ENCODE assay signal across 27 cellular contexts in the genomic region with DNA sequence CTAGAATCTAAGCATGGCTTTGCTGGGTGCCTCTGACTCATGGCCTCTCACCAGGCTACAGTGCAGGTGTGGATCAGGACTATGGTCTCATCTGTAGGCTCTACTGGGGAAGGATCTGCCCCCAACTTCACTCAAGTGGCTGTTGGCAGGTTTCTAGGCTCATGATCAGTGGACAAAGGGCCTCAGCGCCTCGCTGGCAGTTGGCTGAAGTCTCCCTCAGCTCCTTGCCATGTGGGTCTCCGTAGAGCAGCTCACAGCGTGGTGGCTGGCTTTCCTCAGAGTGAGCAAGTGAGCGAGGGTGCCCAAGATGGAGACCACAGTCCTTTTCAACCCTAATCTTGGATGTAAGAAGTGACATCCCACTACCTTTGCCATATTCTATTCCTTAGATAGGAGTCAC.
"Had no signal": no experiment of that assay in that cellular context is flagged by ENCODE, and none has a peak within 500 bp of the region (broad histone marks: within the 10 kb centered on the region; RNA-seq: fewer than 3 reads in every experiment).

No MANE protein-coding gene starts in this region.

- H3K9me3 Mint-ChIP-seq: activated CD8-positive, alpha-beta T cell treated with anti-CD3 and anti-CD28 coated beads for 36 hours; activated naive CD4-positive, alpha-beta T cell treated with anti-CD3 and anti-CD28 coated beads for 36 hours; activated naive CD4-positive, alpha-beta T cell treated with anti-CD3 and anti-CD28 coated beads, Interleukin-2, amount 50 U/mL, for 72 hours; activated naive CD8-positive, alpha-beta T cell treated with anti-CD3 and anti-CD28 coated beads, Interleukin-2, amount 10 ng/mL, durations not matched to agents 7 days and 5 days; activated T-cell treated with anti-CD3 and anti-CD28 coated beads, Interleukin-2, amount 50 U/mL, for 4 hours; activated T-helper 2 cell treated with anti-CD3 and anti-CD28 coated beads, Interferon-gamma antibody, Interleukin-2, Interleukin-4, amounts not matched to agents 10 μg/mL and 5 μg/mL and 100 μg/mL, durations not matched to agents 14 hours and 24 hours and 36 hours; brain had no signal

- H3K27ac Mint-ChIP-seq: activated CD4-positive, alpha-beta T cell treated with anti-CD3 and anti-CD28 coated beads for 36 hours; activated CD8-positive, alpha-beta T cell treated with anti-CD3 and anti-CD28 coated beads for 36 hours; activated naive CD4-positive, alpha-beta T cell treated with anti-CD3 and anti-CD28 coated beads for 36 hours; activated naive CD4-positive, alpha-beta T cell treated with anti-CD3 and anti-CD28 coated beads, Interleukin-2, amount 50 U/mL, for 72 hours; activated naive CD8-positive, alpha-beta T cell treated with anti-CD3 and anti-CD28 coated beads, Interleukin-2, amount 10 ng/mL, durations not matched to agents 7 days and 5 days; activated T-helper 2 cell treated with anti-CD3 and anti-CD28 coated beads, Interferon-gamma antibody, Interleukin-2, Interleukin-4, amounts not matched to agents 10 μg/mL and 5 μg/mL and 100 μg/mL, durations not matched to agents 14 hours and 24 hours and 36 hours had no signal

- H3K4me1 ChIP-seq: ascending aorta, breast epithelium, colonic mucosa had no signal

- H3K4me3 Mint-ChIP-seq: activated CD4-positive, alpha-beta T cell treated with anti-CD3 and anti-CD28 coated beads for 36 hours; activated CD8-positive, alpha-beta T cell treated with anti-CD3 and anti-CD28 coated beads for 36 hours; activated naive CD4-positive, alpha-beta T cell treated with anti-CD3 and anti-CD28 coated beads for 36 hours; activated naive CD8-positive, alpha-beta T cell treated with anti-CD3 and anti-CD28 coated beads, Interleukin-2, amount 10 ng/mL, durations not matched to agents 7 days and 5 days; activated T-cell treated with anti-CD3 and anti-CD28 coated beads, Interleukin-2, amount 50 U/mL, for 4 hours; brain had no signal

- H3K9me3 ChIP-seq: ascending aorta, breast epithelium, colonic mucosa, gastrocnemius medialis, heart left ventricle had no signal

- ATAC-seq: activated CD4-positive, alpha-beta T cell treated with anti-CD3 and anti-CD28 coated beads for 36 hours; activated CD8-positive, alpha-beta T cell treated with anti-CD3 and anti-CD28 coated beads for 36 hours; activated naive CD4-positive, alpha-beta T cell treated with anti-CD3 and anti-CD28 coated beads, Interleukin-2, amount 50 U/mL, for 72 hours; activated T-cell treated with anti-CD3 and anti-CD28 coated beads, Interleukin-2, amount 50 U/mL, for 4 hours; heart left ventricle had no signal

- H3K36me3 ChIP-seq: ascending aorta, breast epithelium, cardiac muscle cell, colonic mucosa, gastrocnemius medialis, heart left ventricle had no signal

- H3K27ac ChIP-seq: ascending aorta, breast epithelium, cardiac muscle cell, colonic mucosa, epithelial cell of prostate, heart left ventricle had no signal

- H3K27me3 Mint-ChIP-seq: activated CD4-positive, alpha-beta T cell treated with anti-CD3 and anti-CD28 coated beads for 36 hours; activated CD8-positive, alpha-beta T cell treated with anti-CD3 and anti-CD28 coated beads for 36 hours; activated naive CD8-positive, alpha-beta T cell treated with anti-CD3 and anti-CD28 coated beads, Interleukin-2, amount 10 ng/mL, durations not matched to agents 7 days and 5 days; brain had no signal

- H3K27me3 ChIP-seq: ascending aorta, breast epithelium, cardiac muscle cell, colonic mucosa, gastrocnemius medialis, heart left ventricle had no signal

- H3K4me1 Mint-ChIP-seq: activated naive CD8-positive, alpha-beta T cell treated with anti-CD3 and anti-CD28 coated beads, Interleukin-2, amount 10 ng/mL, durations not matched to agents 7 days and 5 days had no signal

- H3K36me3 Mint-ChIP-seq: activated naive CD4-positive, alpha-beta T cell treated with anti-CD3 and anti-CD28 coated beads, Interleukin-2, amount 50 U/mL, for 72 hours; activated naive CD8-positive, alpha-beta T cell treated with anti-CD3 and anti-CD28 coated beads, Interleukin-2, amount 10 ng/mL, durations not matched to agents 7 days and 5 days; brain had no signal

- H3K4me3 ChIP-seq: ascending aorta, breast epithelium, cardiac muscle cell, colonic mucosa, gastrocnemius medialis, heart left ventricle had no signal

- DNase-seq: activated CD4-positive, alpha-beta T cell treated with anti-CD3 and anti-CD28 coated beads for 36 hours; activated CD4-positive, alpha-beta T cell treated with anti-CD3 and anti-CD28 coated beads, Interleukin-2, amount 50 U/mL, for 1 hour; activated CD4-positive, alpha-beta T cell treated with anti-CD3 and anti-CD28 coated beads, Interleukin-2, amount 50 U/mL, for 48 hours; activated CD4-positive, CD25-positive, alpha-beta regulatory T cell; activated CD4-positive, CD25-positive, alpha-beta regulatory T cell treated with anti-CD3 and anti-CD28 coated beads, Interleukin-2, amount 50 U/mL, for 72 hours; activated CD8-positive, alpha-beta memory T cell treated with anti-CD3 and anti-CD28 coated beads for 24 hours; activated CD8-positive, alpha-beta T cell treated with anti-CD3 and anti-CD28 coated beads for 36 hours; activated effector memory CD4-positive, alpha-beta T cell treated with anti-CD3 and anti-CD28 coated beads, Interleukin-2, amount 50 U/mL, for 16 hours; activated naive CD4-positive, alpha-beta T cell treated with anti-CD3 and anti-CD28 coated beads for 36 hours; activated naive CD8-positive, alpha-beta T cell treated with anti-CD3 and anti-CD28 coated beads, Interleukin-2, amount 10 ng/mL, durations not matched to agents 7 days and 5 days; activated T-cell treated with anti-CD3 and anti-CD28 coated beads, Interleukin-2, amount 50 U/mL, for 4 hours; central memory CD4-positive, alpha-beta T cell; cerebellar nuclear complex; colonic mucosa; effector CD8-positive, alpha-beta T cell; foreskin fibroblast; gastrocnemius medialis; glutamatergic neuron; heart left ventricle; T-helper 2 cell had no signal
